ENCODE assay signal across 1 cellular context in genomic region chr22:19873960-19874306, GRCh38.
TF ChIP-seq lines count a peak whose summit lies in the region.

No MANE protein-coding gene starts in this region.

TF ChIP-seq in IMR-90, 13 proteins besides CTCF, POLR2A, EP300 and RAD21 (continued from another document):
- TF ChIP-seq ELK1 (IDR thresholded peaks at IDR 0.05; ENCODE audit: borderline replicate concordance, low read depth, low read length) (no peak), BHLHE40 (IDR thresholded peaks at IDR 0.05; ENCODE audit: low read depth, low read length) (no peak), NFE2L2 (IDR thresholded peaks at IDR 0.05; ENCODE audit: low read depth, low read length) (no peak), CHD1 (IDR thresholded peaks at IDR 0.05; ENCODE audit: low read depth, low read length) (no peak), CEBPB (IDR thresholded peaks at IDR 0.05; ENCODE audit: low read depth, low read length) (no peak), USF2 (IDR thresholded peaks at IDR 0.05; ENCODE audit: low read depth, low read length) (no peak), RFX5 (IDR thresholded peaks at IDR 0.05; ENCODE audit: low read depth, low read length) (no peak), RCOR1 (IDR thresholded peaks at IDR 0.05; ENCODE audit: insufficient replicate concordance, low read length) (no peak), SMC3 (IDR thresholded peaks at IDR 0.05; ENCODE audit: low read depth, low read length) (no peak), MAFK (IDR thresholded peaks at IDR 0.05; ENCODE audit: low read depth, low read length) (no peak), FOS (IDR thresholded peaks at IDR 0.05; ENCODE audit: low read depth, low read length) (no peak)
